In the genomic region with DNA sequence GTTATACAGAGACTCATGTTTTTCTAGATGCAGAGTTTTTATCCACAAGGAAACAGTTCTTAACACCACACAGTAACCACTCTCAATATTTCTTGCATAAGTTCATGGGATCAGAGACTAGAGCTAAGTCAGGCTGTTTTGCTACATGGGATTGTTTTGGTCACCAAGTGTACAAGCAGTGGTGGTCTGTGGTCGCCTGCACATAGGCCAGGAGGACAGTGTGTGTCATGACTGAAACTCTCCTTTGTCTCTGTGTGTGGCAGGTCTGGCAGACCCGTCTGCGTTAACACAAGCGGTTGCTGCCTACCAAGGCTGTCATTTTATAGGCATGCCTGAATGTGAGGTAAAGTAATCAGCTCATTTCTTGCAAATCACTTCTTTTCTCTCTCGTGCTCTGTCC, we compare ENCODE assay signal across 1 cellular context.
TF ChIP-seq lines count a peak whose summit lies in the region.

No MANE protein-coding gene starts in this region.

TF ChIP-seq in IMR-90, 13 proteins besides CTCF, POLR2A, EP300 and RAD21:
- TF ChIP-seq RFX5 (IDR thresholded peaks at IDR 0.05; ENCODE audit: low read depth, low read length) = no peak
- TF ChIP-seq CHD1 (IDR thresholded peaks at IDR 0.05; ENCODE audit: low read depth, low read length) = no peak
- TF ChIP-seq MXI1 (IDR thresholded peaks at IDR 0.05; ENCODE audit: borderline replicate concordance, low read depth, low read length) = no peak
